Comparison of ENCODE assay signal across 8 cellular contexts in the genomic region with DNA sequence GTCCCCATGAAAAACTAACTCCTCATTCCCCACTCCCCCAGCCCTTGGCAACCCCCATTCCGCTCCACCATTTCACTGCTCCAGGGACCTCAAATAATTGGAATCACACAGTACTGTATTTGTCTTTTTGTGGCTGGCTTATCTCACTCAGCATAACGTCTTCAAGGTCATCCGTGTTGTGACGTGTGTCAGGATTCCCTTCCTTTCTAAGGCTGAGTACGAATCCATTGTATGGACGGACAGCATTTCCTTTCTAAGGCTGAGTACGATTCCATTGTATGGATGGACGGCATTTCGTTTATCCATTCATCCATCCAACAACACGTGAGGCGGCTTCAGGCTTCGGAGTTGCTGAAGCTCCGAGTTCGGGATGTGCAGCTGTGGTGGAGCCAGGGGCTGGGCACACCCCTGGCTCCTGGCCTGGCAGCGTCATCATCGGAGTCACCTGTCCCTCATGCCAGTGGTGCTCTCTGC. TPM values are rescaled to one million over a fixed set of nuclear protein-coding genes. Genes with fewer than 3 reads are reported as not detected.
DNase-seq lines count a peak whose midpoint lies in the region; TF ChIP-seq lines count a peak whose summit lies in the region.

No MANE protein-coding gene starts in this region.

- POLR2A ChIA-PET in HEK293 (lab: Yijun Ruan, JAX): no interaction called here

- H3K36me3 ChIP-seq in HEK293 (ENCODE audit: control insufficient read depth in 2 of 2, insufficient read depth in 1 of 2, low read length in 2 of 2) (peaks cover 0 to 10% of the 10 kb centered on the region in 2 experiments; a peak in 1 of 3 replicates), muscle layer of duodenum (ENCODE audit: control insufficient read depth in 1 of 2, insufficient read depth in 2 of 2, low read length in 2 of 2) (peaks cover 0 to 13% of the 10 kb centered on the region in 2 donors)

- TF ChIP-seq CTCF in AG10803 (conservative IDR thresholded peaks at IDR 0.05; ENCODE audit: low read length): no peak
- TF ChIP-seq CTCF in HEK293 (tag by site-specific recombination; IDR thresholded peaks at IDR 0.05): no peak

- H3K4me3 ChIP-seq in AG10803 (ENCODE audit: low read length): peak overlapping the region; percentile 87
- H3K4me3 ChIP-seq in HEK293 (ENCODE audit: low read depth, low read length): peak overlapping the region; percentile 85
- peak overlapping the region; percentile 90 for H3K4me3 ChIP-seq in muscle layer of duodenum (ENCODE audit: low read depth in 1 of 2, low read length in 2 of 2)

- H3K27me3 ChIP-seq in muscle layer of duodenum (ENCODE audit: low read depth, low read length): no peaks in the 10 kb centered on the region

- CTCF ChIA-PET in HEK293 (lab: Yijun Ruan, JAX): interaction anchor here (1.0 kb wide), 1 partner anchor 35 kb away, joined by 3 read pairs; no protein-coding TSS in a partner anchor

- H3K9me3 ChIP-seq in HEK293 (ENCODE audit: control insufficient read depth, insufficient read depth, low read depth, low read length): no peaks in the 10 kb centered on the region
- H3K9me3 ChIP-seq in muscle layer of duodenum (ENCODE audit: control insufficient read depth in 1 of 2, low read length in 2 of 2): no peaks in the 10 kb centered on the region

- no peak for DNase-seq in AG10803 (ENCODE audit: low read depth)
- DNase-seq in amniotic epithelial cell (ENCODE audit: low read depth): peak; percentile 27
- no peak for DNase-seq in NCI-H1092 treated with DMSO at 0.1 percent for 48 hours (lab: John Stamatoyannopoulos, UW)
- DNase-seq in cerebellum (ENCODE audit: low spot score): no peak
- DNase-seq in foreskin melanocyte: no peak
- DNase-seq in T-helper 9 cell: no peak

- H3K4me1 ChIP-seq in HEK293 (ENCODE audit: control insufficient read depth, insufficient read depth, low read length) (peaks cover 7% of the 10 kb centered on the region; the same call in 1 of the 2 replicates), muscle layer of duodenum (ENCODE audit: control insufficient read depth in 1 of 2, insufficient read depth in 2 of 2, low read length in 2 of 2) (peaks cover 6 to 29% of the 10 kb centered on the region in 2 donors)

- H3K27ac ChIP-seq in HEK293 (ENCODE audit: extremely low read depth, low read depth, low read length) (peak overlapping the region; percentile 96; the same call in 1 of the 2 replicates), muscle layer of duodenum (ENCODE audit: low read length) (no peak overlapping the region)

TF ChIP-seq in HEK293, 187 proteins besides CTCF, POLR2A, EP300 and RAD21:
- TF ChIP-seq, protein P1, sequence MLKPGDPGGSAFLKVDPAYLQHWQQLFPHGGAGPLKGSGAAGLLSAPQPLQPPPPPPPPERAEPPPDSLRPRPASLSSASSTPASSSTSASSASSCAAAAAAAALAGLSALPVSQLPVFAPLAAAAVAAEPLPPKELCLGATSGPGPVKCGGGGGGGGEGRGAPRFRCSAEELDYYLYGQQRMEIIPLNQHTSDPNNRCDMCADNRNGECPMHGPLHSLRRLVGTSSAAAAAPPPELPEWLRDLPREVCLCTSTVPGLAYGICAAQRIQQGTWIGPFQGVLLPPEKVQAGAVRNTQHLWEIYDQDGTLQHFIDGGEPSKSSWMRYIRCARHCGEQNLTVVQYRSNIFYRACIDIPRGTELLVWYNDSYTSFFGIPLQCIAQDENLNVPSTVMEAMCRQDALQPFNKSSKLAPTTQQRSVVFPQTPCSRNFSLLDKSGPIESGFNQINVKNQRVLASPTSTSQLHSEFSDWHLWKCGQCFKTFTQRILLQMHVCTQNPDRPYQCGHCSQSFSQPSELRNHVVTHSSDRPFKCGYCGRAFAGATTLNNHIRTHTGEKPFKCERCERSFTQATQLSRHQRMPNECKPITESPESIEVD (tag by site-specific recombination; IDR thresholded peaks at IDR 0.05): no peak
- TF ChIP-seq ZNF366 (tag by site-specific recombination; conservative IDR thresholded peaks at IDR 0.05) (0 out of 2 replicates have a peak, but pooled peaks have one; percentile 10), YY2 (tag by site-specific recombination; IDR thresholded peaks at IDR 0.05) (no peak), ZBTB17 (tag by site-specific recombination; IDR thresholded peaks at IDR 0.05) (peak; percentile 93), ZBTB8A (tag by site-specific recombination; IDR thresholded peaks at IDR 0.05) (no peak), ZNF843 (tag by site-specific recombination; IDR thresholded peaks at IDR 0.05) (no peak), ZNF768 (tag by site-specific recombination; IDR thresholded peaks at IDR 0.05) (no peak), ZNF169 (tag by site-specific recombination; IDR thresholded peaks at IDR 0.05) (no peak)

RNA-seq across cellular contexts. Expression of a gene that starts 1.2 kb away (rescaled TPM):
- total RNA-seq in cerebellum: 15.9 TPM
